Comparison of ENCODE assay signal across 8 cellular contexts in the genomic region with DNA sequence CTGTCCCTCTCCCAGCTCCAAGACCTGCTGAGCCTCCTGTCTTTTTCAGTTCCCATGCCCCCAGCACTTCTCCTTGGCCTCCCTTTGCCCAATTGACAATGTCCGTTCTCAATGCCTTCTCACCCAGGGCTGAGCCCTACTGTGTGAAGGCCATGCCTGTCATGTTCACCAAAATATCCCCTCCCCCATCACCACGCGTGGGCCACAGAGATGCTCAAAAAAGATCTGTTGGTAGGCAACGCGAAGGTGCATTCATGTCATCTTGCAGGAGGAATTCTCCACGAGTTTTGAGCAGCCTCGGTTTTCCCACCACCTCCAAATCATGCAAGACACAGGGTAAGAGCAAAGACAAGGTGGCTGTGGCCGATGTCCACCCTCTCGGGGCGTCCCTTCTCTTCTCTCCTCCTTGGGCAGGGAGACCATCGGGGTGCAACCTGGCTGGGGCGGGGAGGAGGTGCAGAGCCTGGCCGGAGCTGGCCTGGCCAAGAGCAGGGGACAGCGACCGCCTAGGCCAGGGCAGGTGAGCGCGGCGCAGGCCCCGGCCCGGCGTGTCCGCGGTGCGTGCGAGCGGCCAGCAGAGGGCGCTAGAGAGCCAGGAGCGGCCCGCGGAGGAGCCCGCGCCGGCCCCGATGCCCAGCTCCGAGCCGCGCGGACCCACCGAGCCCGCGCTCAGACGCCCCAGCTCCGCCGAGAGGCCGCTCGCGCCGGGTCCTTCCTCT. TPM values are rescaled to one million over a fixed set of nuclear protein-coding genes. Genes with fewer than 3 reads are reported as not detected.
A peak's percentile ranks its signal among the peaks of the same experiment; 100 is the strongest.
DNase-seq lines count a peak whose midpoint lies in the region; FAIRE-seq and TF ChIP-seq lines count a peak whose summit lies in the region.
"Not testable (repeated sequence)": the region's sequence is repeated elsewhere in the genome, so short reads cannot be mapped to it uniquely, and the experiment has no call there.

No MANE protein-coding gene starts in this region.

- DNase-seq in ELF-1 (ENCODE audit: low read depth, low spot score) (peak; percentile 81), MG63 (peak; percentile 50), kidney (peak; percentile 80), transverse colon (peak; percentile 55)
- not testable (repeated sequence) for DNase-seq in SK-N-MC (ENCODE audit: low read depth, low spot score); skeletal muscle cell (ENCODE audit: low read depth)
- DNase-seq in activated T-cell treated with anti-CD3 and anti-CD28 coated beads, Interleukin-2, amount 50 U/mL, for 1 hour: peak; percentile 76

- TF ChIP-seq POLR2A in transverse colon (IDR thresholded peaks at IDR 0.05): not testable (repeated sequence)

- not testable (repeated sequence) for H3K4me3 ChIP-seq in MG63; kidney (ENCODE audit: low read length in 2 of 2)
- H3K4me3 ChIP-seq in SK-N-MC (peak overlapping the region; percentile 64), duodenal mucosa (ENCODE audit: low read depth in 1 of 2, low read length in 2 of 2) (peak overlapping the region; percentile 29 to 61), skeletal muscle cell (ENCODE audit: low read depth, low read length) (peak overlapping the region; percentile 33), transverse colon (peak overlapping the region in 3 of 4 donors; percentile 22 to 51 (median 36))

- TF ChIP-seq CTCF in kidney (IDR thresholded peaks at IDR 0.05; ENCODE audit: borderline replicate concordance, extremely low read depth, insufficient read depth) (peak; percentile 91), transverse colon (IDR thresholded peaks at IDR 0.05) (peak in 4 of 5 experiments; percentile 47 to 75 (median 67))

- H3K27ac ChIP-seq in SK-N-MC; duodenal mucosa (ENCODE audit: low read depth, low read length); kidney (ENCODE audit: low read depth in 2 of 2, low read length in 2 of 2); transverse colon: not testable (repeated sequence)

- not testable (repeated sequence) for TF ChIP-seq EP300 in transverse colon (IDR thresholded peaks at IDR 0.05; ENCODE audit: low read depth)

- not testable (repeated sequence) for FAIRE-seq in kidney (lab: Jason Lieb, UNC)

- H3K9me3 ChIP-seq in MG63; SK-N-MC (ENCODE audit: low read depth, low read length); duodenal mucosa (ENCODE audit: control insufficient read depth in 1 of 2, low read length in 2 of 2); kidney (ENCODE audit: control insufficient read depth in 1 of 2, low read length in 2 of 2); transverse colon: not testable (repeated sequence)

- H3K4me1 ChIP-seq in duodenal mucosa (ENCODE audit: control insufficient read depth in 1 of 2, insufficient read depth in 2 of 2, low read length in 2 of 2); kidney (ENCODE audit: control insufficient read depth in 1 of 2, insufficient read depth in 1 of 2, low read depth in 1 of 2, low read length in 2 of 2); transverse colon: not testable (repeated sequence)

- not testable (repeated sequence) for H3K27me3 ChIP-seq in MG63; duodenal mucosa (ENCODE audit: control insufficient read depth in 1 of 2, insufficient read depth in 2 of 2, low read length in 2 of 2)
- H3K27me3 ChIP-seq in transverse colon: peaks cover 11% of the 10 kb centered on the region

- H3K36me3 ChIP-seq in MG63; SK-N-MC (ENCODE audit: insufficient read depth, low read length); duodenal mucosa (ENCODE audit: control insufficient read depth in 1 of 2, insufficient read depth in 2 of 2, low read length in 2 of 2); kidney (ENCODE audit: control insufficient read depth in 1 of 2, insufficient read depth in 2 of 2, low read length in 2 of 2); transverse colon: not testable (repeated sequence)

- intact Hi-C loops in kidney (cut with DNase I); transverse colon (cut with DNase I; ENCODE audit: low total_unique reads): not testable (repeated sequence)

- WGBS in transverse colon (ENCODE audit: low coverage in 1 of 2), 2 donors: 26% methylated on average over 22 of the region's 48 CpGs; no CpG with 5 or more reads in 1 of the 2 donors

- not testable (repeated sequence) for H3K9ac ChIP-seq in SK-N-MC (ENCODE audit: insufficient read length); duodenal mucosa (ENCODE audit: low read depth in 1 of 2, low read length in 2 of 2); kidney (ENCODE audit: low read length in 2 of 2)

- in situ Hi-C loops in transverse colon (cut with MboI; ENCODE audit: low pct_ligation_motif_present in 1 of 4, low pct_unique_long_range_greater_than_20kb in 1 of 4, low sequenced_read_pairs in 3 of 4): not testable (repeated sequence)

RNA-seq across cellular contexts. Expression of a gene that starts 56.3 kb away (rescaled TPM):
- not detected in 2 replicates for total RNA-seq in MG63 (2014; rRNA removed; shearing (Covaris generic); ENCODE audit: low replicate concordance)
- not detected for total RNA-seq in kidney
- not detected for polyA plus RNA-seq in kidney (ENCODE audit: insufficient read depth, low read depth, low replicate concordance)
- total RNA-seq in transverse colon: not detected
